1 cellular context compared by ENCODE assay signal in the genomic region with DNA sequence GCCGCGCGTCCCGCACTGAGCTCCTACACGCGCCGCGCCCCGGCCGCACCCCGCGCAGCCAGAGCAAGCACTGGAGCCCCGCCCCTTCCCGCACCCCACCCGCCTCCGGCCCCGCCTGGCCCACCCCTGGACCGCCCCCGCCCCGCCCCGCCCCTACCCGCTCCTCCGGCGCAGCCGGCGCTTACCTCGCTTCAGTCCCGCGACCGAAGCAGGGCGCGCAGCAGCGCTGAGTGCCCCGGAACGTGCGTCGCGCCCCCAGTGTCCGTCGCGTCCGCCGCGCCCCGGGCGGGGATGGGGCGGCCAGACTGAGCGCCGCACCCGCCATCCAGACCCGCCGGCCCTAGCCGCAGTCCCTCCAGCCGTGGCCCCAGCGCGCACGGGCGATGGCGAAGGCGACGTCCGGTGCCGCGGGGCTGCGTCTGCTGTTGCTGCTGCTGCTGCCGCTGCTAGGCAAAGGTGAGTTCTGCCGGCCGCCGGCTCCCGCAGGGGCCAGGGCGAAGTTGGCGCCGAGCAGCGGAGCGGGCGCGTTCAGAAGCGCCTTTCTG.
TF ChIP-seq lines count a peak whose summit lies in the region.

A gene (plus strand): TSS at position 194 of the 545 bp plus-strand sequence. CDS start 190 bp downstream, at position 384.

TF ChIP-seq in H1, 55 proteins besides CTCF, POLR2A, EP300 and RAD21:
- TF ChIP-seq GABPA (IDR thresholded peaks at IDR 0.05; ENCODE audit: borderline replicate concordance, insufficient read depth, low read length): no peak; the same call in 1 of the 2 replicates
- TF ChIP-seq SUZ12 (IDR thresholded peaks at IDR 0.05; ENCODE audit: low read length): peak; percentile 57
- TF ChIP-seq, protein P1, sequence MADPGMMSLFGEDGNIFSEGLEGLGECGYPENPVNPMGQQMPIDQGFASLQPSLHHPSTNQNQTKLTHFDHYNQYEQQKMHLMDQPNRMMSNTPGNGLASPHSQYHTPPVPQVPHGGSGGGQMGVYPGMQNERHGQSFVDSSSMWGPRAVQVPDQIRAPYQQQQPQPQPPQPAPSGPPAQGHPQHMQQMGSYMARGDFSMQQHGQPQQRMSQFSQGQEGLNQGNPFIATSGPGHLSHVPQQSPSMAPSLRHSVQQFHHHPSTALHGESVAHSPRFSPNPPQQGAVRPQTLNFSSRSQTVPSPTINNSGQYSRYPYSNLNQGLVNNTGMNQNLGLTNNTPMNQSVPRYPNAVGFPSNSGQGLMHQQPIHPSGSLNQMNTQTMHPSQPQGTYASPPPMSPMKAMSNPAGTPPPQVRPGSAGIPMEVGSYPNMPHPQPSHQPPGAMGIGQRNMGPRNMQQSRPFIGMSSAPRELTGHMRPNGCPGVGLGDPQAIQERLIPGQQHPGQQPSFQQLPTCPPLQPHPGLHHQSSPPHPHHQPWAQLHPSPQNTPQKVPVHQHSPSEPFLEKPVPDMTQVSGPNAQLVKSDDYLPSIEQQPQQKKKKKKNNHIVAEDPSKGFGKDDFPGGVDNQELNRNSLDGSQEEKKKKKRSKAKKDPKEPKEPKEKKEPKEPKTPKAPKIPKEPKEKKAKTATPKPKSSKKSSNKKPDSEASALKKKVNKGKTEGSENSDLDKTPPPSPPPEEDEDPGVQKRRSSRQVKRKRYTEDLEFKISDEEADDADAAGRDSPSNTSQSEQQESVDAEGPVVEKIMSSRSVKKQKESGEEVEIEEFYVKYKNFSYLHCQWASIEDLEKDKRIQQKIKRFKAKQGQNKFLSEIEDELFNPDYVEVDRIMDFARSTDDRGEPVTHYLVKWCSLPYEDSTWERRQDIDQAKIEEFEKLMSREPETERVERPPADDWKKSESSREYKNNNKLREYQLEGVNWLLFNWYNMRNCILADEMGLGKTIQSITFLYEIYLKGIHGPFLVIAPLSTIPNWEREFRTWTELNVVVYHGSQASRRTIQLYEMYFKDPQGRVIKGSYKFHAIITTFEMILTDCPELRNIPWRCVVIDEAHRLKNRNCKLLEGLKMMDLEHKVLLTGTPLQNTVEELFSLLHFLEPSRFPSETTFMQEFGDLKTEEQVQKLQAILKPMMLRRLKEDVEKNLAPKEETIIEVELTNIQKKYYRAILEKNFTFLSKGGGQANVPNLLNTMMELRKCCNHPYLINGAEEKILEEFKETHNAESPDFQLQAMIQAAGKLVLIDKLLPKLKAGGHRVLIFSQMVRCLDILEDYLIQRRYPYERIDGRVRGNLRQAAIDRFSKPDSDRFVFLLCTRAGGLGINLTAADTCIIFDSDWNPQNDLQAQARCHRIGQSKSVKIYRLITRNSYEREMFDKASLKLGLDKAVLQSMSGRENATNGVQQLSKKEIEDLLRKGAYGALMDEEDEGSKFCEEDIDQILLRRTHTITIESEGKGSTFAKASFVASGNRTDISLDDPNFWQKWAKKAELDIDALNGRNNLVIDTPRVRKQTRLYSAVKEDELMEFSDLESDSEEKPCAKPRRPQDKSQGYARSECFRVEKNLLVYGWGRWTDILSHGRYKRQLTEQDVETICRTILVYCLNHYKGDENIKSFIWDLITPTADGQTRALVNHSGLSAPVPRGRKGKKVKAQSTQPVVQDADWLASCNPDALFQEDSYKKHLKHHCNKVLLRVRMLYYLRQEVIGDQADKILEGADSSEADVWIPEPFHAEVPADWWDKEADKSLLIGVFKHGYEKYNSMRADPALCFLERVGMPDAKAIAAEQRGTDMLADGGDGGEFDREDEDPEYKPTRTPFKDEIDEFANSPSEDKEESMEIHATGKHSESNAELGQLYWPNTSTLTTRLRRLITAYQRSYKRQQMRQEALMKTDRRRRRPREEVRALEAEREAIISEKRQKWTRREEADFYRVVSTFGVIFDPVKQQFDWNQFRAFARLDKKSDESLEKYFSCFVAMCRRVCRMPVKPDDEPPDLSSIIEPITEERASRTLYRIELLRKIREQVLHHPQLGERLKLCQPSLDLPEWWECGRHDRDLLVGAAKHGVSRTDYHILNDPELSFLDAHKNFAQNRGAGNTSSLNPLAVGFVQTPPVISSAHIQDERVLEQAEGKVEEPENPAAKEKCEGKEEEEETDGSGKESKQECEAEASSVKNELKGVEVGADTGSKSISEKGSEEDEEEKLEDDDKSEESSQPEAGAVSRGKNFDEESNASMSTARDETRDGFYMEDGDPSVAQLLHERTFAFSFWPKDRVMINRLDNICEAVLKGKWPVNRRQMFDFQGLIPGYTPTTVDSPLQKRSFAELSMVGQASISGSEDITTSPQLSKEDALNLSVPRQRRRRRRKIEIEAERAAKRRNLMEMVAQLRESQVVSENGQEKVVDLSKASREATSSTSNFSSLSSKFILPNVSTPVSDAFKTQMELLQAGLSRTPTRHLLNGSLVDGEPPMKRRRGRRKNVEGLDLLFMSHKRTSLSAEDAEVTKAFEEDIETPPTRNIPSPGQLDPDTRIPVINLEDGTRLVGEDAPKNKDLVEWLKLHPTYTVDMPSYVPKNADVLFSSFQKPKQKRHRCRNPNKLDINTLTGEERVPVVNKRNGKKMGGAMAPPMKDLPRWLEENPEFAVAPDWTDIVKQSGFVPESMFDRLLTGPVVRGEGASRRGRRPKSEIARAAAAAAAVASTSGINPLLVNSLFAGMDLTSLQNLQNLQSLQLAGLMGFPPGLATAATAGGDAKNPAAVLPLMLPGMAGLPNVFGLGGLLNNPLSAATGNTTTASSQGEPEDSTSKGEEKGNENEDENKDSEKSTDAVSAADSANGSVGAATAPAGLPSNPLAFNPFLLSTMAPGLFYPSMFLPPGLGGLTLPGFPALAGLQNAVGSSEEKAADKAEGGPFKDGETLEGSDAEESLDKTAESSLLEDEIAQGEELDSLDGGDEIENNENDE (IDR thresholded peaks at IDR 0.05; ENCODE audit: insufficient replicate concordance, low read length): no peak
- peak; percentile 35 for TF ChIP-seq PHF8 (conservative IDR thresholded peaks at IDR 0.05; ENCODE audit: low read depth, low read length)
- peak; percentile 75 for TF ChIP-seq KDM4A (IDR thresholded peaks at IDR 0.05; ENCODE audit: low read depth, low read length, severe bottlenecking)
- peak; percentile 33; the same call in 1 of the 2 replicates for TF ChIP-seq RBBP5 (IDR thresholded peaks at IDR 0.05; ENCODE audit: borderline replicate concordance, low read depth, low read length)
- no peak for TF ChIP-seq NANOG (IDR thresholded peaks at IDR 0.05; ENCODE audit: insufficient read depth, low read depth, low read length, poor library complexity, severe bottlenecking)
- TF ChIP-seq ASH2L (IDR thresholded peaks at IDR 0.05; ENCODE audit: low read length): peak; percentile 44
- TF ChIP-seq CREB1 (IDR thresholded peaks at IDR 0.05): 0 out of 2 replicates have a peak, but pooled peaks have one; percentile 11
- no peak for TF ChIP-seq TBP (IDR thresholded peaks at IDR 0.05; ENCODE audit: low read depth, low read length)
- TF ChIP-seq, protein P2, sequence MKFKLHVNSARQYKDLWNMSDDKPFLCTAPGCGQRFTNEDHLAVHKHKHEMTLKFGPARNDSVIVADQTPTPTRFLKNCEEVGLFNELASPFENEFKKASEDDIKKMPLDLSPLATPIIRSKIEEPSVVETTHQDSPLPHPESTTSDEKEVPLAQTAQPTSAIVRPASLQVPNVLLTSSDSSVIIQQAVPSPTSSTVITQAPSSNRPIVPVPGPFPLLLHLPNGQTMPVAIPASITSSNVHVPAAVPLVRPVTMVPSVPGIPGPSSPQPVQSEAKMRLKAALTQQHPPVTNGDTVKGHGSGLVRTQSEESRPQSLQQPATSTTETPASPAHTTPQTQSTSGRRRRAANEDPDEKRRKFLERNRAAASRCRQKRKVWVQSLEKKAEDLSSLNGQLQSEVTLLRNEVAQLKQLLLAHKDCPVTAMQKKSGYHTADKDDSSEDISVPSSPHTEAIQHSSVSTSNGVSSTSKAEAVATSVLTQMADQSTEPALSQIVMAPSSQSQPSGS (IDR thresholded peaks at IDR 0.05; ENCODE audit: low read length): no peak
- TF ChIP-seq, protein P3, sequence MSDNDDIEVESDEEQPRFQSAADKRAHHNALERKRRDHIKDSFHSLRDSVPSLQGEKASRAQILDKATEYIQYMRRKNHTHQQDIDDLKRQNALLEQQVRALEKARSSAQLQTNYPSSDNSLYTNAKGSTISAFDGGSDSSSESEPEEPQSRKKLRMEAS (IDR thresholded peaks at IDR 0.05): 0 out of 2 replicates have a peak, but pooled peaks have one; percentile 18
- no peak for TF ChIP-seq BRCA1 (IDR thresholded peaks at IDR 0.05; ENCODE audit: low read depth, low read length)
- TF ChIP-seq TCF12 (IDR thresholded peaks at IDR 0.05; ENCODE audit: low read depth, low read length): no peak
- peak; percentile 51 for TF ChIP-seq EZH2 (IDR thresholded peaks at IDR 0.05; ENCODE audit: low read depth, low read length, severe bottlenecking)
